In the genomic region with DNA sequence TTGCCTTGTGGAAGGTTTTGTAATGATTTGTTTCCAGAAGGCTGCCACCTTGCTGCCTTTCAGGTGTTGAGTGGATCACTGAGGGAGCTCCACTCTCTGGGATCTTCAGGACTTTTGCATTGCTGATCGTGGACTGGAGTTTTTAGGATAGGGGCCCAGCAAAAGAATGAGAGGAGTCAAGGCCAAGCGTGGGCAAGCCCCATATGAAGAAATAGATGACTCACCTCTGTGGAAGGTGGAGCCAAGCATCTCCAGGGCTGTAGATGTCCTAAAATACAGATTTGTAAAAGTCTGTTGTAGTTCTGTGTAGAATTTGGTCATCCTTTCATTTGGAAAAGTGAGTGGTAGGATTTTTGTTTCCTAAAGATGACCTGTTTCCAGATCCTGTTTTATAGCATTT, we compare ENCODE assay signal across 15 cellular contexts.
A peak's percentile ranks its signal among the peaks of the same experiment; 100 is the strongest.
DNase-seq lines count a peak whose midpoint lies in the region; ATAC-seq, FAIRE-seq and TF ChIP-seq lines count a peak whose summit lies in the region.
"Had no signal": no experiment of that assay in that cellular context is flagged by ENCODE, and none has a peak within 500 bp of the region (broad histone marks: within the 10 kb centered on the region; RNA-seq: fewer than 3 reads in every experiment).

No MANE protein-coding gene starts in this region.

- no peak overlapping the region for H3K27ac Mint-ChIP-seq in activated CD4-positive, alpha-beta T cell treated with anti-CD3 and anti-CD28 coated beads, Interleukin-2, amount 10 ng/mL, durations not matched to agents 24 days and 14 days
- H3K27ac Mint-ChIP-seq: activated CD4-positive, alpha-beta T cell treated with anti-CD3 and anti-CD28 coated beads, Interleukin-2, amount 10 ng/mL, durations not matched to agents 7 days and 5 days had no signal

- CTCF ChIA-PET in IMR-90 (lab: Yijun Ruan, JAX) = interaction anchor here (0.5 to 2.5 kb wide), 3 partner anchors 11 to 834 kb away, joined by 3 to 7 read pairs (median 5); no protein-coding TSS in a partner anchor

- peaks cover 13% of the 10 kb centered on the region for H3K36me3 Mint-ChIP-seq in activated CD4-positive, alpha-beta T cell treated with anti-CD3 and anti-CD28 coated beads, Interleukin-2, amount 10 ng/mL, durations not matched to agents 24 days and 14 days (ENCODE audit: low read depth)

- in situ Hi-C loops in IMR-90 (cut with MboI; ENCODE audit: low sequenced_read_pairs) (loop anchor here (5.0 kb wide), 1 partner anchor 158 kb away; a partner anchor contains a TSS), transverse colon (cut with MboI; ENCODE audit: low pct_ligation_motif_present in 1 of 4, low pct_unique_long_range_greater_than_20kb in 1 of 4, low sequenced_read_pairs in 3 of 4) (loop anchor here in 2 of 4 donors (10.0 to 25.0 kb wide), 2 partner anchors 160 to 263 kb away; a partner anchor contains a TSS)

- H3K79me1 ChIP-seq in IMR-90 (ENCODE audit: low read depth in 1 of 2, low read length in 2 of 2) = peaks cover 12 to 57% of the 10 kb centered on the region in 2 experiments

- H4K8ac ChIP-seq in IMR-90 (ENCODE audit: low read depth in 2 of 2, low read length in 2 of 2) = no peak overlapping the region; a peak in 1 of 4 replicates

- H4K20me1 ChIP-seq in IMR-90 (ENCODE audit: insufficient read depth, low read length) (0 out of 2 replicates have a peak, but pooled peaks cover 1% of the 10 kb centered on the region), keratinocyte (ENCODE audit: control insufficient read depth, extremely low read depth, insufficient read depth, low read length) (no peaks in the 10 kb centered on the region)

- DNase-seq in AG09309 (ENCODE audit: low read depth) (peak; percentile 46), IMR-90 (peak; percentile 84), amniotic epithelial cell (ENCODE audit: low read depth) (peak; percentile 77), keratinocyte (ENCODE audit: low read depth, low spot score) (no peak), transverse colon (no peak)
- DNase-seq in activated CD4-positive, CD25-positive, alpha-beta regulatory T cell treated with anti-CD3 and anti-CD28 coated beads, Interleukin-2, amount 50 U/mL, for 72 hours = no peak
- DNase-seq in activated CD4-positive, alpha-beta T cell treated with anti-CD3 and anti-CD28 coated beads, Interleukin-2, amount 10 ng/mL, durations not matched to agents 24 days and 14 days = no peak
- DNase-seq: activated CD4-positive, alpha-beta T cell treated with anti-CD3 and anti-CD28 coated beads, Interleukin-2, amount 10 ng/mL, durations not matched to agents 7 days and 5 days; C1 segment of cervical spinal cord; GDM1; left ventricle myocardium inferior; NCI-H146; NCI-H69 had no signal

- no peak overlapping the region for H3K4me3 ChIP-seq in AG09309 (ENCODE audit: control insufficient read depth, low read depth, low read length)
- no peak overlapping the region for H3K4me3 ChIP-seq in IMR-90 (ENCODE audit: insufficient read depth, low read depth, low read length)
- H3K4me3 ChIP-seq in keratinocyte (ENCODE audit: control insufficient read depth in 2 of 3, extremely low read depth in 1 of 3, insufficient read depth in 2 of 3, low read depth in 1 of 3, low read length in 3 of 3) = no peak overlapping the region
- no peak overlapping the region for H3K4me3 ChIP-seq in transverse colon
- H3K4me3 ChIP-seq: left ventricle myocardium inferior had no signal

- H3K9me3 ChIP-seq in IMR-90 (ENCODE audit: control insufficient read depth, insufficient read depth, low read length) (no peaks in the 10 kb centered on the region), keratinocyte (ENCODE audit: control insufficient read depth, low read depth, low read length) (no peaks in the 10 kb centered on the region), transverse colon (no peaks in the 10 kb centered on the region)
- H3K9me3 ChIP-seq: left ventricle myocardium inferior had no signal

- TF ChIP-seq RAD21 in IMR-90 (IDR thresholded peaks at IDR 0.05; ENCODE audit: low read length) = no peak

- H2AK5ac ChIP-seq in IMR-90 (ENCODE audit: low read depth, low read length) = 0 out of 2 replicates have a peak overlapping the region, but pooled peaks have one; percentile 28

- TF ChIP-seq POLR2A in IMR-90 (IDR thresholded peaks at IDR 0.05; ENCODE audit: low read depth, low read length) (no peak), transverse colon (IDR thresholded peaks at IDR 0.05) (no peak)

- dilution Hi-C loops in IMR-90 (cut with HindIII; ENCODE audit: low sequenced_read_pairs, unreplicated experiment) (no loop called here), keratinocyte (cut with MboI; ENCODE audit: extremely low pct_ligation_motif_present, low sequenced_read_pairs) (no loop called here)

- intact Hi-C loops in IMR-90 (cut with micrococcal nuclease) (no loop called here), transverse colon (cut with DNase I; ENCODE audit: low total_unique reads) (no loop called here)
- intact Hi-C loops in activated CD4-positive, alpha-beta T cell treated with anti-CD3 and anti-CD28 coated beads, Interleukin-2, amount 10 ng/mL, durations not matched to agents 24 days and 14 days (cut with micrococcal nuclease) = no loop called here

- H3K9me1 ChIP-seq in IMR-90 (ENCODE audit: insufficient read depth, low read length) (peaks cover 12% of the 10 kb centered on the region), keratinocyte (ENCODE audit: control insufficient read depth, extremely low read depth, insufficient read depth, low read length) (no peaks in the 10 kb centered on the region)

- TF ChIP-seq EP300 in transverse colon (IDR thresholded peaks at IDR 0.05; ENCODE audit: low read depth) = no peak

- no peak overlapping the region; the same call in 1 of the 2 replicates for H3K4ac ChIP-seq in IMR-90 (ENCODE audit: low read depth, low read length)

- H3K36me3 ChIP-seq in IMR-90 (ENCODE audit: control insufficient read depth, insufficient read depth, low read length) = no peaks in the 10 kb centered on the region
- H3K36me3 ChIP-seq in keratinocyte (ENCODE audit: control insufficient read depth in 2 of 2, extremely low read depth in 1 of 2, insufficient read depth in 2 of 2, low read length in 2 of 2) = no peaks in the 10 kb centered on the region
- no peaks in the 10 kb centered on the region for H3K36me3 ChIP-seq in transverse colon
- H3K36me3 ChIP-seq: left ventricle myocardium inferior had no signal

- H3K4me1 ChIP-seq in IMR-90 (ENCODE audit: control insufficient read depth, insufficient read depth, low read length) (peaks cover 3% of the 10 kb centered on the region; the same call in 1 of the 2 replicates), keratinocyte (ENCODE audit: control insufficient read depth, extremely low read depth, insufficient read depth, low read length) (peaks cover 15% of the 10 kb centered on the region), transverse colon (no peaks in the 10 kb centered on the region)

- peak overlapping the region; percentile 6; the same call in 1 of the 2 replicates for H3K27ac ChIP-seq in IMR-90 (ENCODE audit: insufficient read depth, low read length)
- H3K27ac ChIP-seq in keratinocyte (ENCODE audit: control insufficient read depth, insufficient read depth, low read length) = peak overlapping the region; percentile 68
- no peak overlapping the region for H3K27ac ChIP-seq in transverse colon
- H3K27ac ChIP-seq: left ventricle myocardium inferior had no signal

- no CpG with 5 or more reads among the region's 2 CpGs for WGBS in IMR-90 (ENCODE audit: extremely low coverage in 2 of 2, insufficient read length in 1 of 2), 2 experiments
- WGBS in transverse colon (ENCODE audit: low coverage in 1 of 2), 2 donors = 78 to 82% methylated on average over 2 of the region's 2 CpGs

- H2BK120ac ChIP-seq in IMR-90 (ENCODE audit: low read depth, low read length) = no peak overlapping the region

- H3K27me3 Mint-ChIP-seq in activated CD4-positive, alpha-beta T cell treated with anti-CD3 and anti-CD28 coated beads, Interleukin-2, amount 10 ng/mL, durations not matched to agents 24 days and 14 days = no peaks in the 10 kb centered on the region
- H3K27me3 Mint-ChIP-seq: activated CD4-positive, alpha-beta T cell treated with anti-CD3 and anti-CD28 coated beads, Interleukin-2, amount 10 ng/mL, durations not matched to agents 7 days and 5 days had no signal

- H3K9me3 Mint-ChIP-seq in activated CD4-positive, alpha-beta T cell treated with anti-CD3 and anti-CD28 coated beads, Interleukin-2, amount 10 ng/mL, durations not matched to agents 24 days and 14 days = no peaks in the 10 kb centered on the region

- POLR2A ChIA-PET in IMR-90 (lab: Charles Lee; ENCODE audit: unreplicated experiment) = no interaction called here

- peak; percentile 91 for FAIRE-seq in keratinocyte (lab: Jason Lieb, UNC)
- FAIRE-seq: colon had no signal

- H3K27me3 ChIP-seq in IMR-90 (ENCODE audit: control insufficient read depth, insufficient read depth, low read length) (no peaks in the 10 kb centered on the region), keratinocyte (ENCODE audit: control insufficient read depth, extremely low read depth, insufficient read depth, low read length) (no peaks in the 10 kb centered on the region), transverse colon (no peaks in the 10 kb centered on the region)

- ATAC-seq in IMR-90 (ENCODE audit: low read depth) (peak; percentile 89), GM21515 (IDR thresholded peaks at IDR 0.05; ENCODE audit: unreplicated experiment) (no peak)

- H2BK20ac ChIP-seq in IMR-90 (ENCODE audit: low read depth, low read length) = no peak overlapping the region

- H2BK5ac ChIP-seq in IMR-90 (ENCODE audit: low read depth, low read length, poor library complexity, severe bottlenecking) = peak overlapping the region; percentile 70

- H3K4me3 Mint-ChIP-seq in activated CD4-positive, alpha-beta T cell treated with anti-CD3 and anti-CD28 coated beads, Interleukin-2, amount 10 ng/mL, durations not matched to agents 24 days and 14 days = no peak overlapping the region
- H3K4me3 Mint-ChIP-seq: activated CD4-positive, alpha-beta T cell treated with anti-CD3 and anti-CD28 coated beads, Interleukin-2, amount 10 ng/mL, durations not matched to agents 7 days and 5 days had no signal

- no peak overlapping the region for H3K14ac ChIP-seq in IMR-90 (replicated peaks; ENCODE audit: low read depth, low read length)

- no peak for TF ChIP-seq CTCF in AG09309 (IDR thresholded peaks at IDR 0.05; ENCODE audit: control insufficient read depth, insufficient read depth, low read depth, low read length, missing control alignments)
- no peak for TF ChIP-seq CTCF in IMR-90 (conservative IDR thresholded peaks at IDR 0.05; ENCODE audit: low read depth, low read length)
- no peak for TF ChIP-seq CTCF in keratinocyte (optimal IDR thresholded peaks at IDR 0.05 in 1 of 3, IDR thresholded peaks at IDR 0.05 in 1 of 3, conservative IDR thresholded peaks at IDR 0.05 in 1 of 3; ENCODE audit: extremely low read depth in 1 of 3, insufficient read depth in 2 of 3, low read length in 3 of 3)
- no peak for TF ChIP-seq CTCF in transverse colon (IDR thresholded peaks at IDR 0.05)

- no peak overlapping the region; the same call in 2 of the 3 replicates for H2BK15ac ChIP-seq in IMR-90 (ENCODE audit: low read depth, low read length)

- no peak overlapping the region for H2AK9ac ChIP-seq in IMR-90 (replicated peaks; ENCODE audit: low read depth, low read length, poor library complexity)

- no peaks in the 10 kb centered on the region for H3K79me2 ChIP-seq in keratinocyte (ENCODE audit: control insufficient read depth, insufficient read depth, low read length)

- peaks cover 10% of the 10 kb centered on the region for H3K4me1 Mint-ChIP-seq in activated CD4-positive, alpha-beta T cell treated with anti-CD3 and anti-CD28 coated beads, Interleukin-2, amount 10 ng/mL, durations not matched to agents 24 days and 14 days

- no peak overlapping the region for H3K23ac ChIP-seq in IMR-90 (ENCODE audit: low read depth, low read length)

- BruUV-seq in IMR-90 (replicated peaks; lab: Mats Ljungman, UMichigan) = no TSS peak

- H3K4me2 ChIP-seq in IMR-90 (ENCODE audit: low read depth, low read length) (no peak overlapping the region), keratinocyte (ENCODE audit: control insufficient read depth, extremely low read depth, insufficient read depth, low read depth, low read length) (peak overlapping the region; percentile 59)

- H2AFZ ChIP-seq in IMR-90 (replicated peaks; ENCODE audit: low read length, poor library complexity) (no peak overlapping the region), keratinocyte (ENCODE audit: control insufficient read depth, low read length) (no peak overlapping the region)

- H3K56ac ChIP-seq in IMR-90 (ENCODE audit: extremely low read depth, insufficient read depth, low read length) = no peak overlapping the region

- no peak overlapping the region for H4K5ac ChIP-seq in IMR-90 (ENCODE audit: low read depth, low read length)

- H3K18ac ChIP-seq in IMR-90 (ENCODE audit: low read depth, low read length) = no peak overlapping the region

- no peak overlapping the region for H4K91ac ChIP-seq in IMR-90 (ENCODE audit: insufficient read depth, low read depth, low read length)

- H3K9ac ChIP-seq in IMR-90 (ENCODE audit: low read depth, low read length) (no peak overlapping the region), keratinocyte (ENCODE audit: control insufficient read depth, extremely low read depth, insufficient read depth, low read length) (peak overlapping the region; percentile 35)

Comparison
In these comparisons a context has a peak if more than half of its experiments do, and no peak if none do; other contexts are left out.
1. DNase-seq: peak in AG09309 (single experiment), IMR-90 (single experiment) and amniotic epithelial cell (single experiment); none in keratinocyte (single experiment), activated CD4-positive, CD25-positive, alpha-beta regulatory T cell treated with anti-CD3 and anti-CD28 coated beads, Interleukin-2, amount 50 U/mL, for 72 hours (single experiment), transverse colon (single experiment) and activated CD4-positive, alpha-beta T cell treated with anti-CD3 and anti-CD28 coated beads, Interleukin-2, amount 10 ng/mL, durations not matched to agents 24 days and 14 days (single experiment).
2. H3K27ac ChIP-seq: peak in IMR-90 (single experiment) and keratinocyte (single experiment); none in transverse colon (0 of 4).